ENCODE assay signal across 9 cellular contexts in the genomic region with DNA sequence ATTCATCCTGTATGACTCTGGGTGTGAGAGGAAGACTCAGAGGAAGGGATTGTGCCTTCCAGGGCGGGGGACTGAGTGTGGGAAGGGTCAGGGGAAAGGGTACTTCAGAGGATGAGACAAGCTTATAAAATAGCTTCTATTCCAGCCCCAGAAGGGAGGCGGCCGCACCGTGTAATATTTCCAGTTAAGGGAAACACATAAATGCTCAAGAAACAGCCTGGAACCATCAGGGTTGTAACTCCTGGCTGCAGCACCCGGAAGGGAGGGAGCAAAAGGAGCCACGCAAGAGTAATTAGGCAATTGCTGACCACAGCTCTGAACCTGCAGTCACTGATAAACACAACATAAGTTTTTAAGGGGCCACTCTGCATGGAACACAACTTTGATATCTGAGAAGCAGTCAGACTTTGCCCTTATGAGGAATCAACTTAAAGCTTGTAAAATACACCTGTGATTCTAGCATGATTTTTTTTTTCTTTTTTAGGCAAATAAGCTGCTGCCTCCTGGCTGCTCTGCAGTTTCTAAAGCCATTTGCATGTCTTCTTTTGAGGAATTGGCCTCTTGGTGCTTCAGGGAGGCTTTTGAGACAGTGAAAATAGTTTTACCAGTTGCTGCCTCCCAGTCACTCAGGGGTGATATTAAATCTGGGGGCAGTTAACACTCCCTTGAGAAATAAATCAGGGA.
DNase-seq lines count a peak whose midpoint lies in the region; ATAC-seq, FAIRE-seq and TF ChIP-seq lines count a peak whose summit lies in the region.
"Had no signal": no experiment of that assay in that cellular context is flagged by ENCODE, and none has a peak within 500 bp of the region (broad histone marks: within the 10 kb centered on the region; RNA-seq: fewer than 3 reads in every experiment).

No MANE protein-coding gene starts in this region.

- peak overlapping the region in 1 of 4 experiments; percentile 10; a peak in 1 of 8 replicates for H3K4me3 ChIP-seq in H1 (ENCODE audit: extremely low read depth in 1 of 4, insufficient read depth in 2 of 4, low read depth in 3 of 4, low read length in 4 of 4)
- no peak overlapping the region for H3K4me3 ChIP-seq in neural progenitor cell
- H3K4me3 ChIP-seq: SJSA1 had no signal

- no peaks in the 10 kb centered on the region for H3K36me3 Mint-ChIP-seq in neural progenitor cell

- peak overlapping the region; percentile 4 for H3K4me3 Mint-ChIP-seq in neural progenitor cell

- H3K9me3 Mint-ChIP-seq in neural progenitor cell: no peaks in the 10 kb centered on the region

- FAIRE-seq in GM18507 (lab: Jason Lieb, UNC) (peak; percentile 41), H1 (lab: Jason Lieb, UNC) (peak; percentile 81)

- peak overlapping the region; percentile 51; the same call in 1 of the 2 replicates for H3K18ac ChIP-seq in H1 (ENCODE audit: extremely low read depth, low read length)

- H3K27ac ChIP-seq in H1 (ENCODE audit: low read depth, low read length) (no peak overlapping the region), neural progenitor cell (peak overlapping the region; percentile 33)
- H3K27ac ChIP-seq: SJSA1 had no signal

- H2BK15ac ChIP-seq in H1 (ENCODE audit: low read length): no peak overlapping the region

- H2AFZ ChIP-seq in H1 (ENCODE audit: low read length) (peak overlapping the region; percentile 11), neural progenitor cell (replicated peaks) (peak overlapping the region; percentile 76)

- ATAC-seq in SK-N-SH treated with all-trans-retinoic acid at 6 μM for 48 hours (no peak), GM19455 (IDR thresholded peaks at IDR 0.05; ENCODE audit: unreplicated experiment) (no peak)

- CTCF ChIA-PET in H1 (lab: Charles Lee; ENCODE audit: partially characterized antibody): interaction anchor here (0.7 to 1.9 kb wide), 5 partner anchors 8 to 358 kb away, joined by 3 to 8 read pairs (median 4); no protein-coding TSS in a partner anchor

- no peaks in the 10 kb centered on the region for H3K27me3 ChIP-seq in H1 (replicated peaks in 1 of 4; ENCODE audit: control insufficient read depth in 3 of 4, extremely low read depth in 1 of 4, insufficient read depth in 3 of 4, low read length in 3 of 4)
- no peaks in the 10 kb centered on the region for H3K27me3 ChIP-seq in neural progenitor cell
- H3K27me3 ChIP-seq: SJSA1 had no signal

- H3K79me1 ChIP-seq in H1 (ENCODE audit: low read depth, low read length): no peaks in the 10 kb centered on the region

- H4K20me1 ChIP-seq in H1 (replicated peaks in 1 of 2; ENCODE audit: control insufficient read depth in 1 of 2, insufficient read depth in 2 of 2, low read length in 2 of 2): no peaks in the 10 kb centered on the region
- H4K20me1 ChIP-seq in neural progenitor cell (ENCODE audit: low read depth): no peaks in the 10 kb centered on the region

- no peak overlapping the region for H3K14ac ChIP-seq in H1 (ENCODE audit: insufficient read length)

- H3K36me3 ChIP-seq in H1 (ENCODE audit: control insufficient read depth in 2 of 4, insufficient read depth in 4 of 4, low read length in 3 of 4): no peaks in the 10 kb centered on the region
- H3K36me3 ChIP-seq in neural progenitor cell: no peaks in the 10 kb centered on the region
- H3K36me3 ChIP-seq: SJSA1 had no signal

- no peak for DNase-seq in GM18507 (ENCODE audit: extremely low spot score, insufficient read length, low read depth)
- peak; percentile 93 for DNase-seq in LoVo (ENCODE audit: low spot score)
- DNase-seq in H1 (ENCODE audit: low read depth in 1 of 2, low spot score in 2 of 2): no peak
- no peak for DNase-seq in neural progenitor cell (ENCODE audit: low spot score)
- DNase-seq in activated gamma-delta T cell treated with Interleukin-2 at 50 U/mL for 16 hours: no peak
- DNase-seq in T-helper 1 cell: no peak

- H3K4me1 ChIP-seq in H1 (replicated peaks in 1 of 4; ENCODE audit: control insufficient read depth in 3 of 4, insufficient read depth in 4 of 4, low read length in 3 of 4) (peaks cover 3 to 12% (median 7%) of the 10 kb centered on the region in 4 experiments), neural progenitor cell (peaks cover 27% of the 10 kb centered on the region)
- H3K4me1 ChIP-seq: SJSA1 had no signal

- H2BK5ac ChIP-seq in H1 (ENCODE audit: low read depth, low read length): no peak overlapping the region

- peak overlapping the region; percentile 51 for H3K27ac Mint-ChIP-seq in neural progenitor cell

- H3K23ac ChIP-seq in H1 (ENCODE audit: insufficient read length): no peak overlapping the region

- H3K23me2 ChIP-seq in H1 (ENCODE audit: low read depth, low read length): no peaks in the 10 kb centered on the region

- H3K56ac ChIP-seq in H1 (replicated peaks; ENCODE audit: insufficient read length, low read depth, low read length): no peak overlapping the region

- 43% methylated on average over 6 of the region's 6 CpGs; no CpG with 5 or more reads in 1 of the 2 experiments for WGBS in H1 (ENCODE audit: extremely low coverage in 1 of 2, insufficient coverage in 1 of 2, insufficient read length in 1 of 2, insufficient replicate concordance in 2 of 2, low coverage in 1 of 2, low lambda C conversion rate in 2 of 2, missing lambda C conversion rate in 1 of 2), 2 experiments

- H3K27me3 Mint-ChIP-seq in neural progenitor cell (ENCODE audit: insufficient read depth, low read depth): peaks cover 13% of the 10 kb centered on the region

- no peak overlapping the region for H4K5ac ChIP-seq in H1 (ENCODE audit: insufficient read length, low read depth, low read length)

- H2BK20ac ChIP-seq in H1 (ENCODE audit: low read length): no peak overlapping the region

- no peaks in the 10 kb centered on the region for H3K9me3 ChIP-seq in H1 (ENCODE audit: insufficient read depth in 2 of 2, low read depth in 1 of 2, low read length in 1 of 2)
- no peaks in the 10 kb centered on the region for H3K9me3 ChIP-seq in neural progenitor cell (ENCODE audit: low read depth)
- H3K9me3 ChIP-seq: SJSA1 had no signal

- H4K91ac ChIP-seq in H1 (replicated peaks; ENCODE audit: insufficient read length, low read length): no peak overlapping the region

- H2BK120ac ChIP-seq in H1 (replicated peaks; ENCODE audit: low read depth, low read length): no peak overlapping the region

- H3K4ac ChIP-seq in H1 (replicated peaks; ENCODE audit: insufficient read length, low read depth, low read length): no peak overlapping the region

- H3F3A ChIP-seq in neural progenitor cell (ENCODE audit: low read depth): peaks cover 6% of the 10 kb centered on the region

- H3K4me2 ChIP-seq in H1 (ENCODE audit: insufficient read depth in 1 of 2, low read depth in 2 of 2, low read length in 2 of 2) (peak overlapping the region; percentile 3 to 29; a peak in 2 of 4 replicates), neural progenitor cell (peak overlapping the region; percentile 56)

- TF ChIP-seq RAD21 in H1 (IDR thresholded peaks at IDR 0.05 in 1 of 2, conservative IDR thresholded peaks at IDR 0.05 in 1 of 2; ENCODE audit: low read depth in 2 of 2, low read length in 2 of 2): no peak

- H3K9ac ChIP-seq in H1 (replicated peaks in 1 of 4; ENCODE audit: extremely low read depth in 1 of 4, low read depth in 3 of 4, low read length in 3 of 4) (no peak overlapping the region), neural progenitor cell (no peak overlapping the region)

- no peak for TF ChIP-seq POLR2A in H1 (IDR thresholded peaks at IDR 0.05; ENCODE audit: control extremely low read depth in 1 of 2, low read depth in 2 of 2, low read length in 2 of 2)

- no peak for TF ChIP-seq EP300 in H1 (IDR thresholded peaks at IDR 0.05; ENCODE audit: borderline replicate concordance in 1 of 2, low read depth in 2 of 2, low read length in 2 of 2)

- peaks cover 53% of the 10 kb centered on the region for H3K4me1 Mint-ChIP-seq in neural progenitor cell

- POLR2A ChIA-PET in H1 (lab: Charles Lee; ENCODE audit: partially characterized antibody): interaction anchor here (0.9 to 1.4 kb wide), 2 partner anchors 9 to 383 kb away, joined by 3 to 4 read pairs; no protein-coding TSS in a partner anchor

- H3K79me2 ChIP-seq in H1 (ENCODE audit: control insufficient read depth in 1 of 2, insufficient read depth in 2 of 2, low read length in 2 of 2) (no peaks in the 10 kb centered on the region), neural progenitor cell (ENCODE audit: low read depth) (no peaks in the 10 kb centered on the region)

- no peak for TF ChIP-seq CTCF in H1 (IDR thresholded peaks at IDR 0.05; ENCODE audit: control extremely low read depth in 1 of 3, insufficient read depth in 1 of 3, low read depth in 1 of 3, low read length in 3 of 3)
- TF ChIP-seq CTCF in neural progenitor cell (IDR thresholded peaks at IDR 0.05): no peak

- H2AK5ac ChIP-seq in H1 (ENCODE audit: low read depth, low read length): no peak overlapping the region

- H4K8ac ChIP-seq in H1 (ENCODE audit: extremely low read depth, insufficient read depth, low read length): no peak overlapping the region

- no peak overlapping the region for H2BK12ac ChIP-seq in H1 (ENCODE audit: low read depth, low read length)

TF ChIP-seq in H1, 55 proteins besides CTCF, POLR2A, EP300 and RAD21:
- TF ChIP-seq EGR1 (IDR thresholded peaks at IDR 0.05; ENCODE audit: borderline replicate concordance, low read depth, low read length): no peak
- TF ChIP-seq NANOG (IDR thresholded peaks at IDR 0.05; ENCODE audit: insufficient read depth, low read depth, low read length, poor library complexity, severe bottlenecking): no peak
- TF ChIP-seq KDM1A (IDR thresholded peaks at IDR 0.05; ENCODE audit: borderline replicate concordance, low read length): no peak
- TF ChIP-seq RFX5 (IDR thresholded peaks at IDR 0.05; ENCODE audit: borderline replicate concordance, low read depth, low read length): no peak
- TF ChIP-seq RXRA (IDR thresholded peaks at IDR 0.05; ENCODE audit: insufficient read depth, low read depth, low read length): no peak
- TF ChIP-seq EZH2 (IDR thresholded peaks at IDR 0.05; ENCODE audit: low read depth, low read length, severe bottlenecking): no peak
- TF ChIP-seq KDM5A (IDR thresholded peaks at IDR 0.05; ENCODE audit: low read length): no peak
- TF ChIP-seq MAFK (IDR thresholded peaks at IDR 0.05; ENCODE audit: low read depth, low read length): no peak

TF ChIP-seq in SK-N-SH treated with all-trans-retinoic acid at 6 μM for 48 hours, 23 proteins besides CTCF, POLR2A, EP300 and RAD21 (continues in another document):
- TF ChIP-seq, protein P1, sequence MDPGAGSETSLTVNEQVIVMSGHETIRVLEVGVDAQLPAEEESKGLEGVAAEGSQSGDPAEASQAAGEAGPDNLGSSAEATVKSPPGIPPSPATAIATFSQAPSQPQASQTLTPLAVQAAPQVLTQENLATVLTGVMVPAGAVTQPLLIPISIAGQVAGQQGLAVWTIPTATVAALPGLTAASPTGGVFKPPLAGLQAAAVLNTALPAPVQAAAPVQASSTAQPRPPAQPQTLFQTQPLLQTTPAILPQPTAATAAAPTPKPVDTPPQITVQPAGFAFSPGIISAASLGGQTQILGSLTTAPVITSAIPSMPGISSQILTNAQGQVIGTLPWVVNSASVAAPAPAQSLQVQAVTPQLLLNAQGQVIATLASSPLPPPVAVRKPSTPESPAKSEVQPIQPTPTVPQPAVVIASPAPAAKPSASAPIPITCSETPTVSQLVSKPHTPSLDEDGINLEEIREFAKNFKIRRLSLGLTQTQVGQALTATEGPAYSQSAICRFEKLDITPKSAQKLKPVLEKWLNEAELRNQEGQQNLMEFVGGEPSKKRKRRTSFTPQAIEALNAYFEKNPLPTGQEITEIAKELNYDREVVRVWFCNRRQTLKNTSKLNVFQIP (CRISPR knock-in tag; IDR thresholded peaks at IDR 0.05; ENCODE audit: borderline replicate concordance, low read depth): no peak
- no peak for TF ChIP-seq ZNF8 (CRISPR knock-in tag; IDR thresholded peaks at IDR 0.05)
